Comparison of ENCODE assay signal across 22 cellular contexts in the genomic region with DNA sequence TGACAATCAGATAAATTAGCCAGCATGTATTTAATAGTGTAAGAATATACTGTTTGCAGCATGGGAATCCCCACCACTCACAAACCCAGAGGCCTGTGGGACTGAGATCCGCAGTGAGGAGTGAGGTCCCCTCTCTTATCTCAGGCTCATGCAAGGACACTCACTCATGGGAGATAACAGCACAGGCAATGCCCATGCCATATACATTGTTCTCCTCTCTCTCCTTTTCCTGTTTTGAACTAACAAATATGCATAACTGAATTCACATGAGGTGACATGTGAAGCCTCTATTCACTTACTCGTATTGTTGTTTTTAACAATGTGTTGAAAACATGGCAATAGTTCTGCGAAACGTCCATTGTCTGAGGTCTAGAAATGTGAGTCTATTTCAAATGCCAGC.
"Had no signal": no experiment of that assay in that cellular context is flagged by ENCODE, and none has a peak within 500 bp of the region (broad histone marks: within the 10 kb centered on the region; RNA-seq: fewer than 3 reads in every experiment).

No MANE protein-coding gene starts in this region.

- H3K9me3 Mint-ChIP-seq: activated CD4-positive, alpha-beta memory T cell treated with anti-CD3 and anti-CD28 coated beads, Interleukin-2, amount 10 ng/mL, durations not matched to agents 7 days and 5 days; activated naive CD4-positive, alpha-beta T cell treated with anti-CD3 and anti-CD28 coated beads, Interleukin-2, amount 10 ng/mL, durations not matched to agents 7 days and 5 days; activated naive CD8-positive, alpha-beta T cell treated with anti-CD3 and anti-CD28 coated beads for 36 hours; activated T-helper 2 cell treated with anti-CD3 and anti-CD28 coated beads, Interferon-gamma antibody, Interleukin-2, Interleukin-4, amounts not matched to agents 10 μg/mL and 5 μg/mL and 100 μg/mL, durations not matched to agents 14 hours and 24 hours and 36 hours had no signal

- H3K4me3 ChIP-seq: K562, PC-9 had no signal

- H3K4me3 Mint-ChIP-seq: activated CD4-positive, alpha-beta memory T cell treated with anti-CD3 and anti-CD28 coated beads, Interleukin-2, amount 10 ng/mL, durations not matched to agents 7 days and 5 days; activated CD4-positive, alpha-beta T cell treated with anti-CD3 and anti-CD28 coated beads for 36 hours; activated naive CD4-positive, alpha-beta T cell treated with anti-CD3 and anti-CD28 coated beads, Interleukin-2, amount 10 ng/mL, durations not matched to agents 7 days and 5 days; activated naive CD8-positive, alpha-beta T cell treated with anti-CD3 and anti-CD28 coated beads for 36 hours; T-helper 17 cell had no signal

- H3K27ac Mint-ChIP-seq: activated CD4-positive, alpha-beta memory T cell treated with anti-CD3 and anti-CD28 coated beads, Interleukin-2, amount 10 ng/mL, durations not matched to agents 7 days and 5 days; activated CD4-positive, alpha-beta T cell treated with anti-CD3 and anti-CD28 coated beads for 36 hours; activated naive CD4-positive, alpha-beta T cell treated with anti-CD3 and anti-CD28 coated beads, Interleukin-2, amount 10 ng/mL, durations not matched to agents 7 days and 5 days; activated naive CD8-positive, alpha-beta T cell treated with anti-CD3 and anti-CD28 coated beads for 36 hours; activated T-helper 2 cell treated with anti-CD3 and anti-CD28 coated beads, Interferon-gamma antibody, Interleukin-2, Interleukin-4, amounts not matched to agents 10 μg/mL and 5 μg/mL and 100 μg/mL, durations not matched to agents 14 hours and 24 hours and 36 hours; T-helper 17 cell had no signal

- H3K36me3 Mint-ChIP-seq: activated naive CD4-positive, alpha-beta T cell treated with anti-CD3 and anti-CD28 coated beads, Interleukin-2, amount 10 ng/mL, durations not matched to agents 7 days and 5 days; activated naive CD8-positive, alpha-beta T cell treated with anti-CD3 and anti-CD28 coated beads for 36 hours had no signal

- H3K4me2 ChIP-seq: PC-9 had no signal

- H3K4me1 Mint-ChIP-seq: activated CD4-positive, alpha-beta memory T cell treated with anti-CD3 and anti-CD28 coated beads, Interleukin-2, amount 10 ng/mL, durations not matched to agents 7 days and 5 days; activated CD4-positive, alpha-beta T cell treated with anti-CD3 and anti-CD28 coated beads for 36 hours; activated naive CD4-positive, alpha-beta T cell treated with anti-CD3 and anti-CD28 coated beads, Interleukin-2, amount 10 ng/mL, durations not matched to agents 7 days and 5 days; activated naive CD8-positive, alpha-beta T cell treated with anti-CD3 and anti-CD28 coated beads for 36 hours had no signal

- H3K27me3 Mint-ChIP-seq: activated naive CD4-positive, alpha-beta T cell treated with anti-CD3 and anti-CD28 coated beads, Interleukin-2, amount 10 ng/mL, durations not matched to agents 7 days and 5 days had no signal

- DNase-seq: activated CD4-positive, alpha-beta memory T cell treated with anti-CD3 and anti-CD28 coated beads, Interleukin-2, amount 10 ng/mL, durations not matched to agents 7 days and 5 days; activated CD4-positive, alpha-beta T cell treated with anti-CD3 and anti-CD28 coated beads for 36 hours; activated CD4-positive, alpha-beta T cell treated with anti-CD3 and anti-CD28 coated beads, Interleukin-2, amount 50 U/mL, for 1 hour; activated gamma-delta T cell treated with Interleukin-2 at 50 U/mL for 16 hours; activated naive CD4-positive, alpha-beta T cell treated with anti-CD3 and anti-CD28 coated beads, Interleukin-2, amount 10 ng/mL, durations not matched to agents 7 days and 5 days; activated naive CD8-positive, alpha-beta T cell treated with anti-CD3 and anti-CD28 coated beads for 36 hours; activated T-cell treated with anti-CD3 and anti-CD28 coated beads for 4 hours; activated T-cell treated with anti-CD3 and anti-CD28 coated beads, Interleukin-2, amount 50 U/mL, for 48 hours; Kasumi-1; NCI-H146; NCI-H187 treated with DMSO at 0.1 percent for 48 hours; NCI-H2171; NCI-H226; NCI-H526 treated with DMSO at 0.1 percent for 48 hours; NCI-H82; NK-92 treated with Interleukin-12 subunit alpha and Interleukin-12 subunit beta, amount 100 ng/mL, for 24 hours; PC-9; SHP77 treated with DMSO at 0.1 percent for 48 hours; T-helper 17 cell; T-helper 9 cell had no signal

- H3K27ac ChIP-seq: PC-9 had no signal

- ATAC-seq: activated CD4-positive, alpha-beta T cell treated with anti-CD3 and anti-CD28 coated beads for 36 hours; K562; T-helper 17 cell had no signal
